ENCODE assay signal across 14 cellular contexts in genomic region chr13:51246411-51247298, GRCh38. TPM values are rescaled to one million over a fixed set of nuclear protein-coding genes. Genes with fewer than 3 reads are reported as not detected.
DNase-seq lines count a peak whose midpoint lies in the region; ATAC-seq and TF ChIP-seq lines count a peak whose summit lies in the region.
"Had no signal": no experiment of that assay in that cellular context is flagged by ENCODE, and none has a peak within 500 bp of the region (broad histone marks: within the 10 kb centered on the region; RNA-seq: fewer than 3 reads in every experiment).

No MANE protein-coding gene starts in this region.

- TF ChIP-seq CTCF in esophagus muscularis mucosa (IDR thresholded peaks at IDR 0.05) (no peak), WERI-Rb-1 (IDR thresholded peaks at IDR 0.05; ENCODE audit: low read depth, low read length) (no peak), GM23338 (conservative IDR thresholded peaks at IDR 0.05; ENCODE audit: low read depth in 2 of 2) (no peak)

- H3K9me2 ChIP-seq in GM23338 (ENCODE audit: insufficient read depth): no peaks in the 10 kb centered on the region

- peak; percentile 33 for TF ChIP-seq EP300 in esophagus muscularis mucosa (IDR thresholded peaks at IDR 0.05)

- intact Hi-C loops in esophagus muscularis mucosa (cut with DNase I): no loop called here

- peaks cover 3 to 10% (median 6%) of the 10 kb centered on the region in 4 donors for H3K36me3 ChIP-seq in esophagus muscularis mucosa
- peaks cover 4% of the 10 kb centered on the region; the same call in 1 of the 2 replicates for H3K36me3 ChIP-seq in WERI-Rb-1
- peaks cover 9% of the 10 kb centered on the region for H3K36me3 ChIP-seq in GM23338 (ENCODE audit: insufficient read depth)
- H3K36me3 ChIP-seq: Peyer's patch had no signal

- DNase-seq in NCI-H510A treated with DMSO at 0.1 percent for 48 hours (lab: John Stamatoyannopoulos, UW): peak; percentile 6
- no peak for DNase-seq in NCI-H510A (lab: John Stamatoyannopoulos, UW)
- DNase-seq in esophagus muscularis mucosa (ENCODE audit: extremely low spot score): no peak
- DNase-seq in memory B cell (ENCODE audit: low spot score in 2 of 2): no peak
- no peak for DNase-seq in left lobe of liver (ENCODE audit: low spot score)
- no peak for DNase-seq in erythroblast (lab: John Stamatoyannopoulos, UW)
- DNase-seq in WERI-Rb-1: no peak
- no peak for DNase-seq in GM23338 (ENCODE audit: low spot score)
- DNase-seq: activated naive CD8-positive, alpha-beta T cell treated with anti-CD3 and anti-CD28 coated beads, Interleukin-2, amount 50 U/mL, for 24 hours; effector CD4-positive, alpha-beta T cell; glutamatergic neuron; GOT3; mucosa of descending colon; Peyer's patch had no signal

- H3K27ac Mint-ChIP-seq in memory B cell (peak overlapping the region; percentile 64), GM23338 (no peak overlapping the region)

- H3K4me2 ChIP-seq in GM23338: no peak overlapping the region

- H3K4me3 ChIP-seq in esophagus muscularis mucosa: peak overlapping the region in 3 of 4 donors; percentile 11 to 23 (median 19)
- H3K4me3 ChIP-seq in WERI-Rb-1 (ENCODE audit: low read depth, low read length): no peak overlapping the region
- no peak overlapping the region for H3K4me3 ChIP-seq in GM23338
- H3K4me3 ChIP-seq: mucosa of descending colon, Peyer's patch had no signal

- WGBS in esophagus muscularis mucosa: 56% methylated on average over 12 of the region's 17 CpGs

- H3K4me1 Mint-ChIP-seq in memory B cell (no peaks in the 10 kb centered on the region), GM23338 (peaks cover 64% of the 10 kb centered on the region)
- H3K4me1 Mint-ChIP-seq: activated naive CD8-positive, alpha-beta T cell treated with anti-CD3 and anti-CD28 coated beads, Interleukin-2, amount 50 U/mL, for 24 hours had no signal

- H3K27me3 Mint-ChIP-seq in memory B cell: peaks cover 7% of the 10 kb centered on the region
- peaks cover 6% of the 10 kb centered on the region for H3K27me3 Mint-ChIP-seq in GM23338 (ENCODE audit: insufficient read depth, low read depth, poor library complexity)

- no peak for ATAC-seq in memory B cell (ENCODE audit: low read depth)
- no peak for ATAC-seq in left lobe of liver
- ATAC-seq in GM23338: no peak
- ATAC-seq: activated naive CD8-positive, alpha-beta T cell treated with anti-CD3 and anti-CD28 coated beads, Interleukin-2, amount 50 U/mL, for 24 hours; mucosa of descending colon had no signal

- H3K36me3 Mint-ChIP-seq in memory B cell (no peaks in the 10 kb centered on the region), GM23338 (ENCODE audit: low read depth) (peaks cover 25% of the 10 kb centered on the region)

- H3K27me3 ChIP-seq in esophagus muscularis mucosa (no peaks in the 10 kb centered on the region), WERI-Rb-1 (ENCODE audit: insufficient read depth, low read depth, severe bottlenecking) (no peaks in the 10 kb centered on the region), GM23338 (ENCODE audit: insufficient read depth) (no peaks in the 10 kb centered on the region)
- H3K27me3 ChIP-seq: Peyer's patch had no signal

- H2AFZ ChIP-seq in GM23338: no peak overlapping the region

- no peaks in the 10 kb centered on the region for H3K9me3 Mint-ChIP-seq in memory B cell
- no peaks in the 10 kb centered on the region; the same call in 2 of the 3 replicates for H3K9me3 Mint-ChIP-seq in GM23338
- H3K9me3 Mint-ChIP-seq: activated naive CD8-positive, alpha-beta T cell treated with anti-CD3 and anti-CD28 coated beads, Interleukin-2, amount 50 U/mL, for 24 hours had no signal

- peaks cover 20% of the 10 kb centered on the region for H3F3A ChIP-seq in GM23338 (replicated peaks; ENCODE audit: low read depth)

- peaks cover 19 to 86% (median 81%) of the 10 kb centered on the region in 4 donors for H3K4me1 ChIP-seq in esophagus muscularis mucosa
- H3K4me1 ChIP-seq in GM23338 (ENCODE audit: insufficient read depth): peaks cover 64% of the 10 kb centered on the region
- H3K4me1 ChIP-seq: Peyer's patch had no signal

- H4K20me1 ChIP-seq in GM23338 (replicated peaks; ENCODE audit: insufficient read depth): peaks cover 9% of the 10 kb centered on the region; the same call in 1 of the 2 replicates

- TF ChIP-seq POLR2A in esophagus muscularis mucosa (IDR thresholded peaks at IDR 0.05; ENCODE audit: low read depth) (no peak), erythroblast (IDR thresholded peaks at IDR 0.05; ENCODE audit: low read length) (no peak)

- H3K4me3 Mint-ChIP-seq in memory B cell (no peak overlapping the region), GM23338 (no peak overlapping the region)
- H3K4me3 Mint-ChIP-seq: activated naive CD8-positive, alpha-beta T cell treated with anti-CD3 and anti-CD28 coated beads, Interleukin-2, amount 50 U/mL, for 24 hours had no signal

- H3K27ac ChIP-seq in esophagus muscularis mucosa (replicated peaks in 1 of 4) (peak overlapping the region; percentile 58 to 86 (median 76)), WERI-Rb-1 (no peak overlapping the region), GM23338 (ENCODE audit: low read depth) (no peak overlapping the region)

- H3K79me2 ChIP-seq in GM23338 (replicated peaks; ENCODE audit: insufficient read depth): peaks cover 66% of the 10 kb centered on the region

- H3K9me3 ChIP-seq in esophagus muscularis mucosa: no peaks in the 10 kb centered on the region
- H3K9me3 ChIP-seq in WERI-Rb-1 (ENCODE audit: severe bottlenecking): no peaks in the 10 kb centered on the region
- H3K9me3 ChIP-seq: mucosa of descending colon, Peyer's patch had no signal

TF ChIP-seq in GM23338, 12 proteins besides CTCF, POLR2A, EP300 and RAD21 (continues in another document):
- TF ChIP-seq ETS1 (IDR thresholded peaks at IDR 0.05): no peak
- no peak for TF ChIP-seq CREB1 (CRISPR knock-in tag; IDR thresholded peaks at IDR 0.05; ENCODE audit: low read depth)
- no peak for TF ChIP-seq STAT1 (IDR thresholded peaks at IDR 0.05; ENCODE audit: unreplicated experiment)
- TF ChIP-seq EZH2 (IDR thresholded peaks at IDR 0.05; ENCODE audit: low read depth, unreplicated experiment): no peak
- no peak for TF ChIP-seq NANOG (IDR thresholded peaks at IDR 0.05; ENCODE audit: borderline replicate concordance)
- no peak for TF ChIP-seq JUNB (IDR thresholded peaks at IDR 0.05; ENCODE audit: unreplicated experiment)
- TF ChIP-seq EZH2phosphoT487 (IDR thresholded peaks at IDR 0.05; ENCODE audit: unreplicated experiment): no peak
- TF ChIP-seq ZNF331 (CRISPR knock-in tag; IDR thresholded peaks at IDR 0.05; ENCODE audit: low read depth): no peak

RNA-seq across cellular contexts. Expression of gene FAM124A, which starts 24.5 kb away (rescaled TPM):
- total RNA-seq in esophagus muscularis mucosa: 10 to 100 TPM; 17.0 to 30.3 (median 21.0) TPM
- 0.50 TPM for total RNA-seq in left lobe of liver
- 84.1 and 109 TPM in 2 replicates for total RNA-seq in GM23338 (2014; rRNA removed; shearing (Covaris generic))
- polyA plus RNA-seq in GM23338 (2016; fragmentation: Nextera tagmentation; extraction: Ambion mirVana): 35.9 and 37.7 TPM in 2 replicates

Comparison
In these comparisons a context has a peak if more than half of its experiments do, and no peak if none do; other contexts are left out.
1. H3K27ac ChIP-seq: peak in esophagus muscularis mucosa (4 of 4); none in WERI-Rb-1 (single experiment) and GM23338 (single experiment).
2. H3K4me3 ChIP-seq: peak in esophagus muscularis mucosa (3 of 4); none in WERI-Rb-1 (single experiment) and GM23338 (single experiment).
3. RNA of gene FAM124A, which starts 24.5 kb away (total RNA-seq): 84.1 to 109 TPM in GM23338 and 17.0 to 30.3 TPM in esophagus muscularis mucosa; 0.50 TPM in left lobe of liver (single experiment); every median in the first group is over 10 times any median in the second.